ENCODE assay signal across 21 cellular contexts in genomic region chr10:28149760-28150159, GRCh38.
DNase-seq lines count a peak whose midpoint lies in the region; ATAC-seq and TF ChIP-seq lines count a peak whose summit lies in the region.
"Had no signal": no experiment of that assay in that cellular context is flagged by ENCODE, and none has a peak within 500 bp of the region (broad histone marks: within the 10 kb centered on the region; RNA-seq: fewer than 3 reads in every experiment).

No MANE protein-coding gene starts in this region.

- RAD21 ChIA-PET in HCT116 (lab: Charles Lee; ENCODE audit: low non-redundant PET in 1 of 2, low total read pairs in 2 of 2, uncharacterized antibody in 2 of 2, unreplicated experiment in 2 of 2), result no interaction called here

- TF ChIP-seq CTCF in HCT116 (IDR thresholded peaks at IDR 0.05 in 2 of 3, conservative IDR thresholded peaks at IDR 0.05 in 1 of 3; ENCODE audit: borderline replicate concordance in 1 of 3, insufficient read depth in 1 of 3, low read depth in 2 of 3, low read length in 2 of 3), result no peak
- TF ChIP-seq CTCF in nephron progenitor cell (IDR thresholded peaks at IDR 0.05), result no peak

- no TSS peak for BruUV-seq in HCT116 (replicated peaks; lab: Mats Ljungman, UMichigan)

- no peak overlapping the region for H3K9ac ChIP-seq in HCT116 (ENCODE audit: low read length)
- H3K9ac ChIP-seq: BLaER1 treated with 17β-estradiol and CSF1 and Interleukin-3, amounts not matched to agents 10 nM and 100 nM had no signal

- in situ Hi-C loops in G401 (cut with HindIII; ENCODE audit: low sequenced_read_pairs), result no loop called here

- H3K4me3 Mint-ChIP-seq in nephron progenitor cell, result no peak overlapping the region
- H3K4me3 Mint-ChIP-seq: B cell; CD4-positive, alpha-beta T cell; CD8-positive, alpha-beta T cell had no signal

- H3K4me2 ChIP-seq in HCT116 (ENCODE audit: low read length), result no peak overlapping the region
- H3K4me2 ChIP-seq: A549; BLaER1 treated with 17β-estradiol and CSF1 and Interleukin-3, amounts not matched to agents 10 nM and 100 nM had no signal

- ATAC-seq in HCT116, result no peak
- no peak for ATAC-seq in left cardiac atrium
- ATAC-seq in GM19351 (IDR thresholded peaks at IDR 0.05; ENCODE audit: unreplicated experiment), result no peak
- no peak for ATAC-seq in HG03135 (IDR thresholded peaks at IDR 0.05; ENCODE audit: unreplicated experiment)
- ATAC-seq: A549; CD8-positive, alpha-beta T cell; GM12878 had no signal

- TF ChIP-seq RAD21 in HCT116 (IDR thresholded peaks at IDR 0.05; ENCODE audit: low read depth), result no peak

- peaks cover 10% of the 10 kb centered on the region; the same call in 1 of the 2 replicates for H3K79me2 ChIP-seq in HCT116 (ENCODE audit: insufficient read depth, low read length)

- TF ChIP-seq POLR2A in HCT116 (IDR thresholded peaks at IDR 0.05; ENCODE audit: borderline replicate concordance, extremely low read depth, insufficient read depth, insufficient read length), result no peak

- no peak overlapping the region for H3K4me3 ChIP-seq in HCT116 (replicated peaks in 1 of 2; ENCODE audit: low read depth in 1 of 2, low read length in 2 of 2)
- H3K4me3 ChIP-seq: A549; BLaER1 treated with 17β-estradiol and CSF1 and Interleukin-3, amounts not matched to agents 10 nM and 100 nM; GM12878 had no signal

- H3K27me3 ChIP-seq in HCT116 (ENCODE audit: insufficient read depth, low read length), result no peaks in the 10 kb centered on the region
- H3K27me3 ChIP-seq: BLaER1 treated with 17β-estradiol and CSF1 and Interleukin-3, amounts not matched to agents 10 nM and 100 nM had no signal

- intact Hi-C loops in HCT116 (cut with micrococcal nuclease) (no loop called here), left cardiac atrium (cut with DNase I) (no loop called here)

- peak; percentile 51 for DNase-seq in G401 (ENCODE audit: low spot score)
- no peak for DNase-seq in HCT116 (ENCODE audit: low read depth, low spot score)
- peak; percentile 40 for DNase-seq in cerebellar cortex (ENCODE audit: low spot score)
- no peak for DNase-seq in nephron progenitor cell
- no peak for DNase-seq in NOMO-1 treated with dmso at 0.1 percent for 144 hours (lab: John Stamatoyannopoulos, UW; ENCODE audit: unreplicated experiment)
- DNase-seq in left cardiac atrium, result no peak
- DNase-seq: AML-193; Caco-2; Calu3; CD4-positive, alpha-beta T cell; CD8-positive, alpha-beta T cell; DMS79 treated with DMSO at 0.1 percent for 48 hours; GDM1 had no signal

- H3K36me3 Mint-ChIP-seq in nephron progenitor cell (ENCODE audit: low read depth), result no peaks in the 10 kb centered on the region

- POLR2A ChIA-PET in HCT116 (lab: Charles Lee), result no interaction called here

- H3K4me1 Mint-ChIP-seq in nephron progenitor cell, result peaks cover 19% of the 10 kb centered on the region
- H3K4me1 Mint-ChIP-seq: B cell had no signal

- H3K9me2 ChIP-seq in HCT116 (ENCODE audit: insufficient read depth), result no peaks in the 10 kb centered on the region

- peak overlapping the region; percentile 37; the same call in 1 of the 2 replicates for H3K27ac ChIP-seq in HCT116 (ENCODE audit: low read depth, low read length)
- H3K27ac ChIP-seq: 22Rv1; A549; BLaER1 treated with 17β-estradiol and CSF1 and Interleukin-3, amounts not matched to agents 10 nM and 100 nM; C4-2B had no signal

- no peaks in the 10 kb centered on the region for H3K9me3 ChIP-seq in HCT116 (ENCODE audit: control insufficient read depth in 1 of 2, insufficient read depth in 1 of 2, low read depth in 1 of 2, low read length in 2 of 2)
- H3K9me3 ChIP-seq: A549; BLaER1 treated with 17β-estradiol and CSF1 and Interleukin-3, amounts not matched to agents 10 nM and 100 nM; Caco-2 had no signal

- peaks cover 0 to 10% of the 10 kb centered on the region in 2 experiments; a peak in 1 of 4 replicates for H3K36me3 ChIP-seq in HCT116 (ENCODE audit: control insufficient read depth in 1 of 2, insufficient read depth in 2 of 2, low read length in 2 of 2)

- no peak overlapping the region for H2AFZ ChIP-seq in HCT116 (ENCODE audit: low read depth, low read length, poor library complexity, severe bottlenecking)

- CTCF ChIA-PET in HCT116 (lab: Charles Lee), result interaction anchor here (1.8 kb wide), 1 partner anchor 30 kb away, joined by 7 read pairs; no protein-coding TSS in a partner anchor

- peaks cover 20% of the 10 kb centered on the region in 2 experiments; a peak in 2 of 4 replicates for H3K4me1 ChIP-seq in HCT116 (ENCODE audit: control insufficient read depth in 1 of 2, insufficient read depth in 2 of 2, low read length in 2 of 2)
- H3K4me1 ChIP-seq: A549; BLaER1 treated with 17β-estradiol and CSF1 and Interleukin-3, amounts not matched to agents 10 nM and 100 nM; Caco-2 had no signal

- H4K20me1 ChIP-seq in HCT116 (ENCODE audit: insufficient read depth), result no peaks in the 10 kb centered on the region
- H4K20me1 ChIP-seq: BLaER1 treated with 17β-estradiol and CSF1 and Interleukin-3, amounts not matched to agents 10 nM and 100 nM had no signal

- no peaks in the 10 kb centered on the region for H3K9me3 Mint-ChIP-seq in nephron progenitor cell
- H3K9me3 Mint-ChIP-seq: CD4-positive, alpha-beta T cell; CD8-positive, alpha-beta T cell had no signal

- H3K27ac Mint-ChIP-seq in nephron progenitor cell, result peak overlapping the region; percentile 57
- H3K27ac Mint-ChIP-seq: B cell; CD4-positive, alpha-beta T cell; CD8-positive, alpha-beta T cell had no signal

- H3K27me3 Mint-ChIP-seq in nephron progenitor cell (ENCODE audit: low read depth, poor library complexity), result no peaks in the 10 kb centered on the region
- H3K27me3 Mint-ChIP-seq: B cell; CD4-positive, alpha-beta T cell had no signal

TF ChIP-seq in HCT116, 20 proteins besides CTCF, POLR2A, EP300 and RAD21:
- no peak for TF ChIP-seq SRF (IDR thresholded peaks at IDR 0.05; ENCODE audit: low read depth)
- no peak for TF ChIP-seq CBX3 (IDR thresholded peaks at IDR 0.05; ENCODE audit: low read depth)
- TF ChIP-seq YY1 (IDR thresholded peaks at IDR 0.05; ENCODE audit: extremely low read depth, insufficient replicate concordance, low read depth, low read length), result no peak

Comparison
In these comparisons a context has a peak if more than half of its experiments do, and no peak if none do; other contexts are left out.
1. DNase-seq: peak in G401 (single experiment) and cerebellar cortex (single experiment); none in HCT116 (single experiment), nephron progenitor cell (single experiment), NOMO-1 treated with dmso at 0.1 percent for 144 hours (single experiment) and left cardiac atrium (single experiment).